In the genomic region with DNA sequence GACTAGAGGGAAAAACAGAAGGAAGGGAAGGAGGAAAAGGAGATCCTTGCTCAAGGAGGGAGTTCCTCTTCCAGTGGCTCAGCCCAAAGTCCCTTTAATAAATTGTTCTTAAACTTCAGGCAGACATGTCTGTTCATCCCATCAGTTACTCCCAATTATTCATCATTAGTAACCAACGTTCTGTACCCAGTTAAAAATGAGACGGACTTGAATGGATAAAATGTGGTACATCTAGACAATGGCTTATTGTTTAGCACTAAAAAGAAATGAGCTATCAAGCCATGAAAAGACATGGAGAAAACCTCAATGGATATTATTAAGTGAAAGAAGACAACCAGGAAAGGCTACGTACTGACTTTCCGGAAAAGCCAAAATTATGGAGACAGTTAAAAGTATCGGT, we compare ENCODE assay signal across 24 cellular contexts.
"Had no signal": no experiment of that assay in that cellular context is flagged by ENCODE, and none has a peak within 500 bp of the region (broad histone marks: within the 10 kb centered on the region; RNA-seq: fewer than 3 reads in every experiment).

No MANE protein-coding gene starts in this region.

- H3K4me1 Mint-ChIP-seq: immature natural killer cell had no signal

- H3K27ac ChIP-seq: coronary artery, dorsolateral prefrontal cortex, esophagus squamous epithelium, gastroesophageal sphincter, heart left ventricle, hepatocyte, left lung, lower lobe of right lung had no signal

- FAIRE-seq: endothelial cell of umbilical vein, frontal cortex had no signal

- H2AFZ ChIP-seq: hepatocyte had no signal

- H3K9me3 Mint-ChIP-seq: immature natural killer cell, memory B cell had no signal

- H3K36me3 ChIP-seq: esophagus squamous epithelium, gastroesophageal sphincter, heart left ventricle, left lung, lower lobe of right lung had no signal

- ATAC-seq: esophagus mucosa, gastroesophageal sphincter, heart left ventricle, left cardiac atrium, left lung, left ventricle myocardium superior, lower lobe of right lung had no signal

- H3K4me2 ChIP-seq: hepatocyte had no signal

- H3K4me3 ChIP-seq: coronary artery, dorsolateral prefrontal cortex, esophagus squamous epithelium, gastroesophageal sphincter, heart left ventricle, hepatocyte, left lung, lower lobe of right lung had no signal

- DNase-seq: dermis blood vessel endothelial cell; dorsolateral prefrontal cortex; effector CD4-positive, alpha-beta T cell; effector memory CD4-positive, alpha-beta T cell; erythroblast; esophagus squamous epithelium; foreskin fibroblast; heart left ventricle; hypothalamus; immature natural killer cell; islet precursor cell; left cardiac atrium; left lung; left ventricle myocardium superior; lower lobe of right lung; mesendoderm; midbrain had no signal

- H3K36me3 Mint-ChIP-seq: immature natural killer cell, memory B cell had no signal

- H3K27ac Mint-ChIP-seq: immature natural killer cell, memory B cell had no signal

- H3K4me3 Mint-ChIP-seq: immature natural killer cell, memory B cell had no signal

- H3K79me2 ChIP-seq: hepatocyte had no signal

- H3K9me3 ChIP-seq: esophagus squamous epithelium, gastroesophageal sphincter, heart left ventricle, left lung, lower lobe of right lung had no signal

- H3K27me3 ChIP-seq: dorsolateral prefrontal cortex, esophagus squamous epithelium, gastroesophageal sphincter, heart left ventricle, hepatocyte, left lung had no signal
